In the genomic region with DNA sequence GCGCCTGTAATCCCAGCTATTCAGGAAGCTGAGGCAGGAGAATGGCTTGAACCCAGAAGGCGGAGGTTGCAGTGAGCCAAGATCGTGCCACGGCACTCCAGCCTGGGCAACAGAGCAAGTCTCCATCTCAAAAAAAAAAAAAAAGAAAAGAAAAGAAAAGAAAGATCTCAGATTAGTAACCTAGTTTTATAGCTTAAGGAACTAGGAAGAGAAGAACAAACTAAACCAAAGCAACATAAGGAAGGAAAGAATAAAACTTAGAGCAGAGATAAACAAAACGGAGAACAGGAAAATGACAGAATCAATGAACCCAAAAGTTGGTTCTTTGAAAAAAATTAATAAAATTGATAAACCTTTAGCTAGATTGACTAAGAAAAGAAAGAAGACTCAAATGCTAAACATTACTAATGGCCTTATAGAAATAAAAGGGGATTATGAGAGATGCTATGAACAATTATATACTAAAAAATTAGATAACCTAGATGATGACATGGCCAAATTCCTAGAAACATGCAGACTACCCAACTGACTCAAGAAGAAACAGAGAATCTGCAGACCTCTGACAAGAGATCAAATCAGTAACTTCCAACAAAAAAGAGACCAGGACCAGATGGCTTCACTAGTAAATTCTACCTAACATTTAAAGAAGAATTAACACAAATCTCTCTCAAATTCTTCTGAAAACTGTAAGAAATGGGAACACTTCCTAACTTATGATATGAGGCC, we compare ENCODE assay signal across 21 cellular contexts.
"Had no signal": no experiment of that assay in that cellular context is flagged by ENCODE, and none has a peak within 500 bp of the region (broad histone marks: within the 10 kb centered on the region; RNA-seq: fewer than 3 reads in every experiment).

No MANE protein-coding gene starts in this region.

- FAIRE-seq: keratinocyte, urothelium cell line had no signal

- H3K36me3 Mint-ChIP-seq: natural killer cell; stimulated activated effector memory CD8-positive, alpha-beta T cell treated with anti-CD3 and anti-CD28 coated beads, Interleukin-12 subunit alpha, Interleukin-12 subunit beta, amount 100 ng/mL, for 72 hours had no signal

- H3K27ac Mint-ChIP-seq: memory B cell; natural killer cell; stimulated activated effector memory CD8-positive, alpha-beta T cell treated with anti-CD3 and anti-CD28 coated beads, Interleukin-12 subunit alpha, Interleukin-12 subunit beta, amount 100 ng/mL, for 72 hours had no signal

- H3K4me3 Mint-ChIP-seq: memory B cell; natural killer cell; stimulated activated effector memory CD8-positive, alpha-beta T cell treated with anti-CD3 and anti-CD28 coated beads, Interleukin-12 subunit alpha, Interleukin-12 subunit beta, amount 100 ng/mL, for 72 hours had no signal

- H3K9me3 Mint-ChIP-seq: memory B cell; natural killer cell; stimulated activated effector memory CD8-positive, alpha-beta T cell treated with anti-CD3 and anti-CD28 coated beads, Interleukin-12 subunit alpha, Interleukin-12 subunit beta, amount 100 ng/mL, for 72 hours had no signal

- H3K27ac ChIP-seq: gastrocnemius medialis, ovary, right lobe of liver had no signal

- H3K27me3 ChIP-seq: gastrocnemius medialis, ovary, right lobe of liver, stomach, thyroid gland, upper lobe of left lung had no signal

- H3K27me3 Mint-ChIP-seq: memory B cell had no signal

- H3K36me3 ChIP-seq: gastrocnemius medialis, ovary, right lobe of liver, thyroid gland, upper lobe of left lung had no signal

- H3K4me3 ChIP-seq: coronary artery, gastrocnemius medialis, lung, ovary, right lobe of liver, stomach, thyroid gland, upper lobe of left lung had no signal

- DNase-seq: dermis blood vessel endothelial cell; effector memory CD4-positive, alpha-beta T cell; gastrocnemius medialis; natural killer cell; occipital lobe; ovary; posterior cingulate gyrus; retina; right lobe of liver; stimulated activated CD4-positive, alpha-beta T cell treated with anti-CD3 and anti-CD28 coated beads, Interleukin-2, amount 100 ng/mL, for 24 hours; stimulated activated CD4-positive, alpha-beta T cell treated with anti-CD3 and anti-CD28 coated beads, Interleukin-4, amount 100 ng/mL, for 24 hours; stimulated activated naive CD4-positive, alpha-beta T cell treated with Interleukin-2 at 50 U/mL for 16 hours; stomach; thyroid gland; upper lobe of left lung had no signal

- H3K9me3 ChIP-seq: gastrocnemius medialis, ovary, right lobe of liver, stomach, thyroid gland, upper lobe of left lung had no signal

- H3K4me1 Mint-ChIP-seq: natural killer cell had no signal

- H3K4me1 ChIP-seq: right lobe of liver had no signal

- ATAC-seq: gastrocnemius medialis; natural killer cell; stimulated activated effector memory CD8-positive, alpha-beta T cell treated with anti-CD3 and anti-CD28 coated beads, Interleukin-12 subunit alpha, Interleukin-12 subunit beta, amount 100 ng/mL, for 72 hours had no signal
